In the genomic region with DNA sequence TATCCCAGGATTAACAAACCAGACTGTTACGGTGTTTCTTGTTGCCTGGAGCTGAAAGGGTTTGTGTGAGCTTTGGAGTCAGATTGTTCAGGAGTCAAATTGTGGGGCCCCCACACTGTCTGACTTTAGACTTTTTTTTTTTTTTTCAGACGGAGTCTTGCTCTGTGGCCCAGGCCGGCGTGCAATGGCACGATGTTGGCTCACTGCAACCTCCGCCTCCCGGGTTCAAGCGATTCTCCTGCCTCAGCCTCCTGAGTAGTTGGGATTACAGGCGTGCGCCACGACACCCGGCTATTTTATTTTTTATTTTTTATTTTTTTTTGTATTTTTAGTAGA, we compare ENCODE assay signal across 1 cellular context.
TF ChIP-seq lines count a peak whose summit lies in the region.

No MANE protein-coding gene starts in this region.

TF ChIP-seq in GM12878, 131 proteins besides CTCF, POLR2A, EP300 and RAD21:
- no peak for TF ChIP-seq STAT3 (IDR thresholded peaks at IDR 0.05; ENCODE audit: low read depth, low read length)
- TF ChIP-seq SRF (IDR thresholded peaks at IDR 0.05; ENCODE audit: low read depth in 2 of 2, low read length in 2 of 2) = no peak
- no peak for TF ChIP-seq POLR2AphosphoS5 (IDR thresholded peaks at IDR 0.05; ENCODE audit: low read length)
- no peak for TF ChIP-seq RELA (IDR thresholded peaks at IDR 0.05; ENCODE audit: borderline replicate concordance, partially characterized antibody)
- TF ChIP-seq SUPT20H (IDR thresholded peaks at IDR 0.05; ENCODE audit: borderline replicate concordance, control insufficient read depth, low read depth, low read length) = no peak
- TF ChIP-seq BHLHE40 (IDR thresholded peaks at IDR 0.05; ENCODE audit: borderline replicate concordance in 1 of 2, low read depth in 2 of 2, low read length in 1 of 2) = no peak
- TF ChIP-seq RUNX3 (IDR thresholded peaks at IDR 0.05; ENCODE audit: low read length) = no peak
- TF ChIP-seq GATAD2B (conservative IDR thresholded peaks at IDR 0.05; ENCODE audit: low read depth) = no peak
- TF ChIP-seq HCFC1 (IDR thresholded peaks at IDR 0.05; ENCODE audit: low read length) = no peak
- TF ChIP-seq MEF2B (IDR thresholded peaks at IDR 0.05; ENCODE audit: partially characterized antibody, poor library complexity, severe bottlenecking) = no peak
- no peak for TF ChIP-seq CBX3 (IDR thresholded peaks at IDR 0.05; ENCODE audit: borderline replicate concordance, low read depth)
